Comparison of ENCODE assay signal across 17 cellular contexts in the genomic region with DNA sequence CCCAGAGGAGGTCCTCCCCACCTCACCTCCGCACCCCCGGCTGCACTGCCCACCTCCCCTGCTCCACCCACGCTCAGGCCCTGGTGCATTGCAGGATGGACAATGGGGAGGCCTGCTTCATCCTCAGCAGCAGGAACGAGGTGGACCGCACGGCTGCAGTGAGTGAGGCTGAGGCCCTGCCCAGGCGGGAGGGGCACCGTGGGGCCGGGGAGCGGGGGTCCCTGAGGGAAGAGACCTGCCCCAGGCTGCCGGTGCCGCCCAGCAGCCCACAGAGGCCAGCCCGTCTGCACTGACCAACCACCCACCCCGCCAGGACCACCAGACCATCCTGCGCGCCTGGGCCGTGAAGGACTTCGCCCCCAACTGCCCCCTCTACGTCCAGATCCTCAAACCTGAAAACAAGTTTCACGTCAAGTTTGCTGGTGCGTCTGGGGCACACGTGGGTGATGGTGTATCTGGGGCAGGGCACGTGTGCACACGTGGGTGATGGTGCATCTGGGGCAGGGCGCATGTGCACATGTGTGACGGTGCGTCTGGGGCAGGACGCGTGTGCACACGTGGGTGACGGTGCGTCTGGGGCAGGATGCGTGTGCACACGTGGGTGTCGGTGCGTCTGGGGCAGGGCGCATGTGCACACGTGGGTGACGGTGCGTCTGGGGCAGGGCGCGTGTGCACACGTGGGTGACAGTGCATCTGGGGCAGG.
DNase-seq lines count a peak whose midpoint lies in the region; ATAC-seq, FAIRE-seq and TF ChIP-seq lines count a peak whose summit lies in the region.
"Had no signal": no experiment of that assay in that cellular context is flagged by ENCODE, and none has a peak within 500 bp of the region (broad histone marks: within the 10 kb centered on the region; RNA-seq: fewer than 3 reads in every experiment).

No MANE protein-coding gene starts in this region.

- H2BK120ac ChIP-seq in H9 (ENCODE audit: low read depth, low read length, poor library complexity, severe bottlenecking) (no peak overlapping the region), neuronal stem cell (ENCODE audit: low read depth, low read length) (no peak overlapping the region)

- BruUV-seq in K562 (replicated peaks; lab: Mats Ljungman, UMichigan), result no TSS peak

- no CpG with 5 or more reads among the region's 43 CpGs for WGBS in H9 (ENCODE audit: extremely low coverage, insufficient read length, low lambda C conversion rate)
- 46% methylated on average over 29 of the region's 43 CpGs for WGBS in K562 (ENCODE audit: insufficient coverage, low coverage, missing lambda C conversion rate)
- WGBS in neuronal stem cell (ENCODE audit: extremely low coverage in 2 of 2, insufficient read length in 2 of 2, insufficient replicate concordance in 1 of 2), 2 donors, result no CpG with 5 or more reads among the region's 43 CpGs

- H3K56ac ChIP-seq in H9 (ENCODE audit: insufficient read length, low read depth, low read length), result no peak overlapping the region

- H4K91ac ChIP-seq in H9 (ENCODE audit: insufficient read length, low read depth, low read length), result no peak overlapping the region
- no peak overlapping the region for H4K91ac ChIP-seq in neuronal stem cell (ENCODE audit: low read depth, low read length, poor library complexity)

- H3K9ac ChIP-seq in H9 (ENCODE audit: extremely low read depth, insufficient read length, low read length), result no peak overlapping the region
- no peak overlapping the region for H3K9ac ChIP-seq in K562 (ENCODE audit: insufficient read depth in 1 of 2, low read depth in 2 of 2, low read length in 2 of 2)
- peak overlapping the region; percentile 84 for H3K9ac ChIP-seq in neuronal stem cell (ENCODE audit: low read depth, low read length, poor library complexity)

- H3K23ac ChIP-seq in H9 (ENCODE audit: insufficient read length, low read depth, low read length) (no peak overlapping the region), neuronal stem cell (ENCODE audit: low read depth, low read length, poor library complexity) (peak overlapping the region; percentile 99)

- no peak for ATAC-seq in K562
- no peak for ATAC-seq in HG03139 (IDR thresholded peaks at IDR 0.05; ENCODE audit: unreplicated experiment)
- ATAC-seq: A549 had no signal

- no peaks in the 10 kb centered on the region for H3K9me1 ChIP-seq in K562 (ENCODE audit: control insufficient read depth, insufficient read depth, low read length)

- H2BK12ac ChIP-seq in H9 (ENCODE audit: insufficient read length, low read depth, low read length) (no peak overlapping the region), neuronal stem cell (ENCODE audit: low read length) (peak overlapping the region; percentile 94)

- in situ Hi-C loops in K562 (cut with MboI), result no loop called here

- H2BK5ac ChIP-seq in H9 (ENCODE audit: insufficient read length, low read length) (no peak overlapping the region), neuronal stem cell (ENCODE audit: low read length) (no peak overlapping the region)

- H3K23me2 ChIP-seq in H9 (ENCODE audit: insufficient read length, low read depth, low read length, poor library complexity, severe bottlenecking), result no peaks in the 10 kb centered on the region

- H2AK5ac ChIP-seq in H9 (ENCODE audit: insufficient read length, low read length), result no peak overlapping the region
- peak overlapping the region; percentile 37 for H2AK5ac ChIP-seq in neuronal stem cell (ENCODE audit: low read depth, low read length)

- H2BK15ac ChIP-seq in H9 (ENCODE audit: low read depth, low read length), result no peak overlapping the region
- peak overlapping the region; percentile 26 for H2BK15ac ChIP-seq in neuronal stem cell (ENCODE audit: low read length)

- no peak for TF ChIP-seq CTCF in H9 (conservative IDR thresholded peaks at IDR 0.05)
- TF ChIP-seq CTCF in K562 (IDR thresholded peaks at IDR 0.05 in 2 of 3, conservative IDR thresholded peaks at IDR 0.05 in 1 of 3; ENCODE audit: insufficient read depth in 2 of 3, low read depth in 1 of 3, low read length in 3 of 3), result no peak

- intact Hi-C loops in K562 (cut with micrococcal nuclease), result no loop called here

- H3K4me2 ChIP-seq in H9 (ENCODE audit: insufficient read depth, insufficient read length, low read length) (no peak overlapping the region), K562 (ENCODE audit: insufficient read depth, low read length) (no peak overlapping the region), neuronal stem cell (ENCODE audit: insufficient read depth, low read length, poor library complexity, severe bottlenecking) (no peak overlapping the region)
- H3K4me2 ChIP-seq: A549 had no signal

- no peak for TF ChIP-seq RAD21 in K562 (CRISPR knock-in tag; conservative IDR thresholded peaks at IDR 0.05 in 1 of 2, IDR thresholded peaks at IDR 0.05 in 1 of 2)

- no peak overlapping the region for H3T11ph ChIP-seq in H9 (ENCODE audit: low read length)

- H4K20me1 ChIP-seq in H9 (ENCODE audit: control insufficient read depth, insufficient read depth, insufficient read length), result no peaks in the 10 kb centered on the region
- H4K20me1 ChIP-seq in K562 (replicated peaks; ENCODE audit: control insufficient read depth, insufficient read depth, low read length), result no peaks in the 10 kb centered on the region; the same call in 1 of the 2 replicates

- no peak overlapping the region for H4K5ac ChIP-seq in H9 (ENCODE audit: insufficient read length, low read depth, low read length)

- H3K27ac ChIP-seq in H9 (ENCODE audit: insufficient read length, low read depth, low read length) (no peak overlapping the region), K562 (ENCODE audit: extremely low read depth, low read depth, low read length) (no peak overlapping the region), neuronal stem cell (replicated peaks; ENCODE audit: low read length) (no peak overlapping the region)
- H3K27ac ChIP-seq: A549, C4-2B had no signal

- CTCF ChIA-PET in K562 (lab: Yijun Ruan, JAX; ENCODE audit: low intra/inter-chr PET ratio), result interaction anchor here (0.5 kb wide), 1 partner anchor 10 kb away, joined by 3 read pairs; no protein-coding TSS in a partner anchor

- H3K36me3 ChIP-seq in H7 (replicated peaks; ENCODE audit: control insufficient read depth, insufficient read depth, low read length) (no peaks in the 10 kb centered on the region), K562 (ENCODE audit: control insufficient read depth, insufficient read depth, low read length) (no peaks in the 10 kb centered on the region), neuronal stem cell (replicated peaks in 1 of 2; ENCODE audit: control insufficient read depth in 2 of 2, insufficient read depth in 2 of 2, low read length in 2 of 2) (no peaks in the 10 kb centered on the region)

- H3K4me3 ChIP-seq in H7 (ENCODE audit: insufficient read depth, low read depth, low read length) (no peak overlapping the region), K562 (no peak overlapping the region), neuronal stem cell (ENCODE audit: low read length in 2 of 2) (peak overlapping the region in 1 of 2 donors; percentile 53)
- H3K4me3 ChIP-seq: A549 had no signal

- H3K27me3 ChIP-seq in H7 (ENCODE audit: control insufficient read depth, insufficient read depth, low read length), result no peaks in the 10 kb centered on the region
- H3K27me3 ChIP-seq in H9 (ENCODE audit: insufficient read depth, low read length), result no peaks in the 10 kb centered on the region
- peaks cover 5 to 46% of the 10 kb centered on the region in 2 experiments; a peak in 4 of 5 replicates for H3K27me3 ChIP-seq in K562 (ENCODE audit: control insufficient read depth in 2 of 2, insufficient read depth in 2 of 2, low read length in 2 of 2)
- peaks cover 0 to 3% (median 0%) of the 10 kb centered on the region in 3 experiments for H3K27me3 ChIP-seq in neuronal stem cell (ENCODE audit: control insufficient read depth in 3 of 3, insufficient read depth in 3 of 3, low read depth in 1 of 3, low read length in 3 of 3)

- H2AFZ ChIP-seq in H9 (ENCODE audit: low read length) (no peak overlapping the region), K562 (ENCODE audit: low read depth, low read length) (no peak overlapping the region), neuronal stem cell (ENCODE audit: low read length) (no peak overlapping the region)

- POLR2A ChIA-PET in K562 (lab: Yijun Ruan, JAX), result no interaction called here

- TF ChIP-seq POLR2A in K562 (conservative IDR thresholded peaks at IDR 0.05), result no peak

- H3K27ac Mint-ChIP-seq in H9, result peak overlapping the region; percentile 3 to 68 (median 52); a peak in 3 of 7 replicates
- H3K27ac Mint-ChIP-seq: CD4-positive, alpha-beta T cell had no signal

- TF ChIP-seq EP300 in K562 (IDR thresholded peaks at IDR 0.05; ENCODE audit: low read length), result no peak

- no peak for FAIRE-seq in K562 (lab: Jason Lieb, UNC)
- FAIRE-seq: A549, D721Med, G401.6, GM12892 had no signal

- H3K36me3 Mint-ChIP-seq in H9 (ENCODE audit: insufficient read depth in 1 of 3, low read depth in 3 of 3), result peaks cover 0 to 10% (median 4%) of the 10 kb centered on the region in 3 experiments; a peak in 4 of 7 replicates

- H3K27me3 Mint-ChIP-seq in H9 (ENCODE audit: low read depth), result no peaks in the 10 kb centered on the region
- H3K27me3 Mint-ChIP-seq: CD4-positive, alpha-beta T cell had no signal

- peaks cover 12 to 22% of the 10 kb centered on the region in 2 experiments for H3K9me3 Mint-ChIP-seq in H9
- H3K9me3 Mint-ChIP-seq: CD4-positive, alpha-beta T cell had no signal

- H3K79me2 ChIP-seq in H9 (ENCODE audit: insufficient read depth, low read length) (no peaks in the 10 kb centered on the region), K562 (ENCODE audit: control insufficient read depth, insufficient read depth, low read length) (no peaks in the 10 kb centered on the region)

- H3K9me3 ChIP-seq in H9 (ENCODE audit: control insufficient read depth, low read depth, low read length) (peaks cover 4% of the 10 kb centered on the region), K562 (replicated peaks; ENCODE audit: control insufficient read depth, insufficient read depth, low read depth, low read length) (peaks cover 3% of the 10 kb centered on the region; the same call in 1 of the 2 replicates), neuronal stem cell (replicated peaks in 1 of 2; ENCODE audit: control insufficient read depth in 2 of 2, insufficient read depth in 1 of 2, low read depth in 1 of 2, low read length in 2 of 2) (peaks cover 7 to 8% of the 10 kb centered on the region in 2 donors)

- no peak overlapping the region for H3K18ac ChIP-seq in H9 (ENCODE audit: insufficient read length, low read depth, low read length)
- peak overlapping the region; percentile 85 for H3K18ac ChIP-seq in neuronal stem cell (ENCODE audit: low read length)

- H2BK20ac ChIP-seq in H9 (ENCODE audit: low read depth, low read length, poor library complexity, severe bottlenecking), result no peak overlapping the region

- DNase-seq in H7 (peak; percentile 68), H9 (no peak), K562 (ENCODE audit: extremely low read depth in 1 of 4, low spot score in 3 of 4) (no peak), neuronal stem cell (ENCODE audit: low spot score) (no peak), NCI-H510A treated with DMSO at 0.1 percent for 48 hours (lab: John Stamatoyannopoulos, UW) (no peak), cerebellum (ENCODE audit: low spot score) (no peak)
- DNase-seq: AML-193; Caco-2; CD4-positive, alpha-beta T cell; GOT3; HCEC 1CT had no signal

- H3K4me1 ChIP-seq in H9 (ENCODE audit: insufficient read depth, low read length), result no peaks in the 10 kb centered on the region
- peaks cover 0 to 35% of the 10 kb centered on the region in 2 experiments; a peak in 2 of 5 replicates for H3K4me1 ChIP-seq in K562 (replicated peaks in 1 of 2; ENCODE audit: control insufficient read depth in 2 of 2, insufficient read depth in 2 of 2, low read length in 2 of 2)
- peaks cover 0 to 12% of the 10 kb centered on the region in 2 donors for H3K4me1 ChIP-seq in neuronal stem cell (ENCODE audit: control insufficient read depth in 2 of 2, insufficient read depth in 1 of 2, low read depth in 1 of 2, low read length in 2 of 2)
- H3K4me1 ChIP-seq: A549, Caco-2 had no signal

- no peaks in the 10 kb centered on the region for H3K4me1 Mint-ChIP-seq in H9

- H3K79me1 ChIP-seq in H9 (ENCODE audit: insufficient read depth, low read depth, low read length, poor library complexity, severe bottlenecking) (no peaks in the 10 kb centered on the region), neuronal stem cell (ENCODE audit: low read depth, low read length) (peaks cover 6% of the 10 kb centered on the region)

- H4K8ac ChIP-seq in H9 (replicated peaks; ENCODE audit: insufficient read length, low read depth, low read length), result no peak overlapping the region
- peak overlapping the region; percentile 96 for H4K8ac ChIP-seq in neuronal stem cell (ENCODE audit: low read depth, low read length)

- no peak overlapping the region; the same call in 1 of the 2 replicates for H3K14ac ChIP-seq in H9 (ENCODE audit: insufficient read depth, low read length)
- peak overlapping the region; percentile 99 for H3K14ac ChIP-seq in neuronal stem cell (ENCODE audit: low read length)

- H3K4ac ChIP-seq in H9 (ENCODE audit: low read depth, low read length), result no peak overlapping the region
- peak overlapping the region; percentile 76 for H3K4ac ChIP-seq in neuronal stem cell (ENCODE audit: low read length)

- H3K4me3 Mint-ChIP-seq in H9, result no peak overlapping the region
- H3K4me3 Mint-ChIP-seq: CD4-positive, alpha-beta T cell had no signal
